Comparison of ENCODE assay signal across 10 cellular contexts in genomic region chr3:195257454-195258448, GRCh38. TPM values are rescaled to one million over a fixed set of nuclear protein-coding genes. Genes with fewer than 3 reads are reported as not detected.
DNase-seq lines count a peak whose midpoint lies in the region; ATAC-seq lines count a peak whose summit lies in the region.
"Had no signal": no experiment of that assay in that cellular context is flagged by ENCODE, and none has a peak within 500 bp of the region (broad histone marks: within the 10 kb centered on the region; RNA-seq: fewer than 3 reads in every experiment).

No MANE protein-coding gene starts in this region.

- no peaks in the 10 kb centered on the region for H3K36me3 Mint-ChIP-seq in stimulated activated naive CD8-positive, alpha-beta T cell treated with anti-CD3 and anti-CD28 coated beads, Interleukin-15, Interleukin-2, amounts not matched to agents 100 ng/mL and 50 ng/mL, for 24 hours (ENCODE audit: low read depth)
- H3K36me3 Mint-ChIP-seq in naive thymus-derived CD8-positive, alpha-beta T cell = no peaks in the 10 kb centered on the region

- H3K27ac Mint-ChIP-seq in stimulated activated naive CD8-positive, alpha-beta T cell treated with anti-CD3 and anti-CD28 coated beads, Interleukin-15, Interleukin-2, amounts not matched to agents 100 ng/mL and 50 ng/mL, for 24 hours = peak overlapping the region; percentile 76
- H3K27ac Mint-ChIP-seq in naive thymus-derived CD8-positive, alpha-beta T cell = peak overlapping the region; percentile 80 to 94 (median 90)

- no peak for ATAC-seq in stimulated activated naive CD8-positive, alpha-beta T cell treated with anti-CD3 and anti-CD28 coated beads, Interleukin-15, Interleukin-2, amounts not matched to agents 100 U/mL and 50 U/mL, for 24 hours
- ATAC-seq in naive thymus-derived CD8-positive, alpha-beta T cell = no peak

- no peaks in the 10 kb centered on the region for H3K9me3 Mint-ChIP-seq in stimulated activated naive CD8-positive, alpha-beta T cell treated with anti-CD3 and anti-CD28 coated beads, Interleukin-15, Interleukin-2, amounts not matched to agents 100 ng/mL and 50 ng/mL, for 24 hours
- H3K9me3 Mint-ChIP-seq in naive thymus-derived CD8-positive, alpha-beta T cell = no peaks in the 10 kb centered on the region

- in situ Hi-C loops in ACHN (cut with HindIII; ENCODE audit: low pct_ligation_motif_present, low pct_unique_long_range_greater_than_20kb, low sequenced_read_pairs) = no loop called here

- DNase-seq in stimulated activated naive CD8-positive, alpha-beta T cell treated with anti-CD3 and anti-CD28 coated beads, Interleukin-15, Interleukin-2, amounts not matched to agents 100 U/mL and 50 U/mL, for 24 hours = no peak
- DNase-seq in dermis blood vessel endothelial cell (peak; percentile 43), CD1c-positive myeloid dendritic cell (ENCODE audit: extremely low spot score) (no peak), ACHN (no peak)
- DNase-seq in naive thymus-derived CD8-positive, alpha-beta T cell = no peak
- DNase-seq in stimulated activated CD4-positive, alpha-beta T cell treated with anti-CD3 and anti-CD28 coated beads, Interleukin-15, amount 100 ng/mL, for 24 hours = no peak
- no peak for DNase-seq in activated T-cell treated with anti-CD3 and anti-CD28 coated beads, Interleukin-2, amount 50 U/mL, for 1 hour
- DNase-seq: activated gamma-delta T cell, KBM-7 had no signal

- POLR2A ChIA-PET in naive thymus-derived CD8-positive, alpha-beta T cell (lab: Charles Lee) = interaction anchor here (0.8 to 1.8 kb wide), 4 partner anchors 96 to 613 kb away, joined by 3 to 5 read pairs (median 4); partner anchors contain the start of gene LSG1

- no peak overlapping the region for H3K4me3 Mint-ChIP-seq in stimulated activated naive CD8-positive, alpha-beta T cell treated with anti-CD3 and anti-CD28 coated beads, Interleukin-15, Interleukin-2, amounts not matched to agents 100 ng/mL and 50 ng/mL, for 24 hours
- peak overlapping the region in 7 of 10 donors; percentile 26 to 60 (median 29) for H3K4me3 Mint-ChIP-seq in naive thymus-derived CD8-positive, alpha-beta T cell

- peaks cover 24% of the 10 kb centered on the region for H3K4me1 Mint-ChIP-seq in stimulated activated naive CD8-positive, alpha-beta T cell treated with anti-CD3 and anti-CD28 coated beads, Interleukin-15, Interleukin-2, amounts not matched to agents 100 ng/mL and 50 ng/mL, for 24 hours (ENCODE audit: low read depth)
- peaks cover 20 to 43% (median 34%) of the 10 kb centered on the region in 4 donors for H3K4me1 Mint-ChIP-seq in naive thymus-derived CD8-positive, alpha-beta T cell

- H3K27me3 Mint-ChIP-seq in stimulated activated naive CD8-positive, alpha-beta T cell treated with anti-CD3 and anti-CD28 coated beads, Interleukin-15, Interleukin-2, amounts not matched to agents 100 ng/mL and 50 ng/mL, for 24 hours = no peaks in the 10 kb centered on the region
- no peaks in the 10 kb centered on the region for H3K27me3 Mint-ChIP-seq in naive thymus-derived CD8-positive, alpha-beta T cell

RNA-seq across cellular contexts. Expression of gene XXYLT1, which starts 13.2 kb away (rescaled TPM):
- 35.7 and 50.7 TPM in 2 replicates for total RNA-seq in dermis blood vessel endothelial cell
- 1 to 10 TPM; 5.4 to 5.6 TPM for total RNA-seq in naive thymus-derived CD8-positive, alpha-beta T cell
- polyA plus RNA-seq in naive thymus-derived CD8-positive, alpha-beta T cell = 1 to 10 TPM; 6.3 to 8.3 (median 7.2) TPM
